ENCODE assay signal across 8 cellular contexts in genomic region chr10:131901181-131901829, GRCh38. TPM values are rescaled to one million over a fixed set of nuclear protein-coding genes. Genes with fewer than 3 reads are reported as not detected.
DNase-seq lines count a peak whose midpoint lies in the region; ATAC-seq and TF ChIP-seq lines count a peak whose summit lies in the region.

No MANE protein-coding gene starts in this region.

- ATAC-seq in CD4-positive, CD25-positive, alpha-beta regulatory T cell (ENCODE audit: low read depth in 2 of 2) = peak; percentile 4 to 5
- ATAC-seq in GM19452 (IDR thresholded peaks at IDR 0.05; ENCODE audit: unreplicated experiment) (peak; percentile 23), HG03460 (IDR thresholded peaks at IDR 0.05; ENCODE audit: unreplicated experiment) (peak; percentile 24), lung (ENCODE audit: insufficient read depth, low FRiP score) (no peak)

- peak overlapping the region; percentile 82 to 87 for H3K9ac ChIP-seq in duodenal mucosa (ENCODE audit: low read depth in 1 of 2, low read length in 2 of 2)

- TF ChIP-seq CTCF in WI38 (IDR thresholded peaks at IDR 0.05; ENCODE audit: low read depth, low read length) = no peak
- no peak for TF ChIP-seq CTCF in lung (IDR thresholded peaks at IDR 0.05; ENCODE audit: control extremely low read depth, extremely low read depth)

- peak overlapping the region; percentile 81 for H3K27ac ChIP-seq in CD4-positive, CD25-positive, alpha-beta regulatory T cell (ENCODE audit: insufficient read depth, low read length, poor library complexity, severe bottlenecking)
- H3K27ac ChIP-seq in duodenal mucosa (ENCODE audit: low read depth, low read length) = peak overlapping the region; percentile 91
- H3K27ac ChIP-seq in lung (ENCODE audit: low read depth in 1 of 2, low read length in 1 of 2) = peak overlapping the region; percentile 93 to 97

- DNase-seq in CD4-positive, CD25-positive, alpha-beta regulatory T cell = peak; percentile 39 to 70 (median 57)
- peak; percentile 46 for DNase-seq in lung (ENCODE audit: low spot score)
- DNase-seq in cortex of kidney (lab: John Stamatoyannopoulos, UW) = no peak

- H3K4me3 Mint-ChIP-seq in CD4-positive, CD25-positive, alpha-beta regulatory T cell = peak overlapping the region; percentile 91 to 98 (median 95)
- H3K4me3 Mint-ChIP-seq in stimulated activated naive CD8-positive, alpha-beta T cell treated with anti-CD3 and anti-CD28 coated beads, Interleukin-15, Interleukin-2, amounts not matched to agents 100 ng/mL and 50 ng/mL, for 24 hours = peak overlapping the region; percentile 94

- H3K4me3 ChIP-seq in CD4-positive, CD25-positive, alpha-beta regulatory T cell (ENCODE audit: low read depth, low read length) = peak overlapping the region; percentile 86
- peak overlapping the region; percentile 79 for H3K4me3 ChIP-seq in WI38 (ENCODE audit: low read depth, low read length)
- H3K4me3 ChIP-seq in duodenal mucosa (ENCODE audit: low read depth in 1 of 2, low read length in 2 of 2) = peak overlapping the region; percentile 82 to 88
- peak overlapping the region; percentile 87 for H3K4me3 ChIP-seq in lung

- H3K9me3 ChIP-seq in CD4-positive, CD25-positive, alpha-beta regulatory T cell (ENCODE audit: control insufficient read depth in 2 of 2, low read length in 2 of 2) = no peaks in the 10 kb centered on the region
- no peaks in the 10 kb centered on the region for H3K9me3 ChIP-seq in duodenal mucosa (ENCODE audit: control insufficient read depth in 1 of 2, low read length in 2 of 2)
- H3K9me3 ChIP-seq in lung (ENCODE audit: control insufficient read depth in 2 of 2, insufficient read depth in 1 of 2, low read length in 1 of 2) = no peaks in the 10 kb centered on the region

- no peaks in the 10 kb centered on the region for H3K27me3 ChIP-seq in CD4-positive, CD25-positive, alpha-beta regulatory T cell (ENCODE audit: control insufficient read depth, insufficient read depth, low read length)
- H3K27me3 ChIP-seq in duodenal mucosa (ENCODE audit: control insufficient read depth in 1 of 2, insufficient read depth in 2 of 2, low read length in 2 of 2) = peaks cover 10 to 13% of the 10 kb centered on the region in 2 donors
- no peaks in the 10 kb centered on the region for H3K27me3 ChIP-seq in lung (ENCODE audit: control insufficient read depth, insufficient read depth)

- H3K4me1 ChIP-seq in CD4-positive, CD25-positive, alpha-beta regulatory T cell (ENCODE audit: control insufficient read depth, insufficient read depth, low read length, poor library complexity, severe bottlenecking) = peaks cover 51% of the 10 kb centered on the region
- H3K4me1 ChIP-seq in duodenal mucosa (ENCODE audit: control insufficient read depth in 1 of 2, insufficient read depth in 2 of 2, low read length in 2 of 2) (peaks cover 46 to 52% of the 10 kb centered on the region in 2 donors), lung (ENCODE audit: control insufficient read depth in 2 of 2, insufficient read depth in 2 of 2, low read length in 2 of 2) (peaks cover 12 to 23% of the 10 kb centered on the region in 2 donors)

- H3K36me3 Mint-ChIP-seq in CD4-positive, CD25-positive, alpha-beta regulatory T cell = no peaks in the 10 kb centered on the region
- H3K36me3 Mint-ChIP-seq in stimulated activated naive CD8-positive, alpha-beta T cell treated with anti-CD3 and anti-CD28 coated beads, Interleukin-15, Interleukin-2, amounts not matched to agents 100 ng/mL and 50 ng/mL, for 24 hours (ENCODE audit: low read depth) = peaks cover 14% of the 10 kb centered on the region

- WGBS in lung, 2 donors = 0% methylated on average over 29 to 83 of the region's 83 CpGs

- peaks cover 9% of the 10 kb centered on the region for H3K36me3 ChIP-seq in CD4-positive, CD25-positive, alpha-beta regulatory T cell (ENCODE audit: control insufficient read depth, insufficient read depth, low read length)
- H3K36me3 ChIP-seq in duodenal mucosa (ENCODE audit: control insufficient read depth in 1 of 2, insufficient read depth in 2 of 2, low read length in 2 of 2) = peaks cover 0 to 12% of the 10 kb centered on the region in 2 donors
- peaks cover 0 to 5% of the 10 kb centered on the region in 2 donors for H3K36me3 ChIP-seq in lung (ENCODE audit: control insufficient read depth in 2 of 2, insufficient read depth in 2 of 2, low read length in 2 of 2)

- H3K27ac Mint-ChIP-seq in CD4-positive, CD25-positive, alpha-beta regulatory T cell = peak overlapping the region in 2 of 3 donors; percentile 97
- peak overlapping the region; percentile 86 for H3K27ac Mint-ChIP-seq in stimulated activated naive CD8-positive, alpha-beta T cell treated with anti-CD3 and anti-CD28 coated beads, Interleukin-15, Interleukin-2, amounts not matched to agents 100 ng/mL and 50 ng/mL, for 24 hours

- peaks cover 0 to 3% (median 0%) of the 10 kb centered on the region in 7 donors for H3K9me3 Mint-ChIP-seq in CD4-positive, CD25-positive, alpha-beta regulatory T cell
- H3K9me3 Mint-ChIP-seq in stimulated activated naive CD8-positive, alpha-beta T cell treated with anti-CD3 and anti-CD28 coated beads, Interleukin-15, Interleukin-2, amounts not matched to agents 100 ng/mL and 50 ng/mL, for 24 hours = no peaks in the 10 kb centered on the region

- H3K4me1 Mint-ChIP-seq in CD4-positive, CD25-positive, alpha-beta regulatory T cell = peaks cover 20 to 58% (median 38%) of the 10 kb centered on the region in 4 donors
- H3K4me1 Mint-ChIP-seq in stimulated activated naive CD8-positive, alpha-beta T cell treated with anti-CD3 and anti-CD28 coated beads, Interleukin-15, Interleukin-2, amounts not matched to agents 100 ng/mL and 50 ng/mL, for 24 hours (ENCODE audit: low read depth) = peaks cover 67% of the 10 kb centered on the region

- H3K27me3 Mint-ChIP-seq in CD4-positive, CD25-positive, alpha-beta regulatory T cell = peaks cover 27% of the 10 kb centered on the region
- peaks cover 10% of the 10 kb centered on the region for H3K27me3 Mint-ChIP-seq in stimulated activated naive CD8-positive, alpha-beta T cell treated with anti-CD3 and anti-CD28 coated beads, Interleukin-15, Interleukin-2, amounts not matched to agents 100 ng/mL and 50 ng/mL, for 24 hours

RNA-seq across cellular contexts. Expression of gene PPP2R2D, which starts 0.5 kb away (rescaled TPM):
- total RNA-seq in CD4-positive, CD25-positive, alpha-beta regulatory T cell = 41.8 TPM
- 10 to 100 TPM; 23.8 to 48.1 (median 25.6) TPM for polyA plus RNA-seq in CD4-positive, CD25-positive, alpha-beta regulatory T cell
- total RNA-seq in lung = 10 to 100 TPM; 22.1 to 51.4 TPM
- polyA plus RNA-seq in lung = 10 to 100 TPM; 15.6 to 22.0 TPM
